8 cellular contexts compared by ENCODE assay signal in the genomic region with DNA sequence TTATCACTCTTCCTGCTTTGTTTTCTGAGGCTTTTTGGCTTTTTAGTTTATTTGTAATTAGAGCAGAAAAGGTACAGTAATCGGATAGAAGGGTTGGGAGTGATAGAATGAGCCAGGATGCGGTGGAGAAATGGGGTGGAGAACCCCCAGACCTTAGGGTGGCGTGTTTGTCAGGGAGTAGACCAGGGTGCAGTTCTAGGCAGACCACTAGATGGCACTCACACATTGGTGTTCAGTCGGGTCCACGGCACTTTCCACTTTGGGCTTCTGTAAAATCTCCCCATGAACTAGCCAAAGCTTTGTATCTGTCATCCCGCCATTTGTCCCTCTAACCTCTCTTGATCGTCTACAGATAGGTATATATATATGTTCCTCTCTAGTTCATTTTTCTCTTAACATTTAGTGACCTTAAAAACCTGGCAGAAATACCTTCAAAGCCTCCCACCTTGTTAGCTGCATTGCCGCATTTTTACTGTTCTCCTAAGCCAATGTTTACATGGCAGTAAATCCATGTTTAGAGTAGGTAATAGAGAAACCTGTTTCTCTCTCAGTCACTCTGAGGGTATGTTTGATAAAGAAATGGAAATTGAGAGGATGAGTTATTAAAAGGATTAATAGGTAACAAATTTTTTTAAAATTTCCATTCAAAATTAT. TPM values are rescaled to one million over a fixed set of nuclear protein-coding genes. Genes with fewer than 3 reads are reported as not detected.
A peak's percentile ranks its signal among the peaks of the same experiment; 100 is the strongest.
DNase-seq lines count a peak whose midpoint lies in the region; ATAC-seq, FAIRE-seq and TF ChIP-seq lines count a peak whose summit lies in the region.

No MANE protein-coding gene starts in this region.

- WGBS in A549 (ENCODE audit: missing lambda C conversion rate) = 5% methylated on average over 8 of the region's 8 CpGs

- peaks cover 49% of the 10 kb centered on the region for H3K4me1 Mint-ChIP-seq in activated CD4-positive, alpha-beta T cell treated with anti-CD3 and anti-CD28 coated beads for 36 hours
- H3K4me1 Mint-ChIP-seq in chondrocyte (ENCODE audit: low read depth) = peaks cover 43% of the 10 kb centered on the region

- no peaks in the 10 kb centered on the region for H3K27me3 Mint-ChIP-seq in activated CD4-positive, alpha-beta T cell treated with anti-CD3 and anti-CD28 coated beads for 36 hours
- H3K27me3 Mint-ChIP-seq in chondrocyte (ENCODE audit: low read depth) = no peaks in the 10 kb centered on the region

- H3K27ac Mint-ChIP-seq in activated CD4-positive, alpha-beta T cell treated with anti-CD3 and anti-CD28 coated beads for 36 hours = peak overlapping the region; percentile 62
- H3K27ac Mint-ChIP-seq in chondrocyte (ENCODE audit: unreplicated experiment) = peak overlapping the region; percentile 33

- DNase-seq in A549 (ENCODE audit: low read depth in 1 of 2, low spot score in 1 of 2) = peak; percentile 47 to 84
- peak; percentile 63 for DNase-seq in NCI-H460 (ENCODE audit: extremely low read depth, low read depth)
- DNase-seq in activated CD4-positive, alpha-beta T cell treated with anti-CD3 and anti-CD28 coated beads for 36 hours = peak; percentile 91
- no peak for DNase-seq in chondrocyte (ENCODE audit: low spot score)
- peak; percentile 73 to 86 for DNase-seq in left colon
- DNase-seq in stimulated activated CD4-positive, alpha-beta T cell treated with anti-CD3 and anti-CD28 coated beads, Interleukin-4, amount 100 ng/mL, for 4 hours = peak; percentile 73 to 78

- peak; percentile 65 to 77; a peak in 5 of 6 replicates for ATAC-seq in A549
- ATAC-seq in GM18873 (IDR thresholded peaks at IDR 0.05; ENCODE audit: low FRiP score, unreplicated experiment) = peak; percentile 58
- ATAC-seq in HG03432 (IDR thresholded peaks at IDR 0.05; ENCODE audit: unreplicated experiment) = peak; percentile 43
- ATAC-seq in activated CD4-positive, alpha-beta T cell treated with anti-CD3 and anti-CD28 coated beads for 36 hours = peak; percentile 73
- peak; percentile 81 for ATAC-seq in left colon

- H3K4me1 ChIP-seq in A549 = peaks cover 29% of the 10 kb centered on the region

- TF ChIP-seq CTCF in A549 (IDR thresholded peaks at IDR 0.05) (peak; percentile 83), chondrocyte (IDR thresholded peaks at IDR 0.05) (peak; percentile 94)

- intact Hi-C loops in activated CD4-positive, alpha-beta T cell treated with anti-CD3 and anti-CD28 coated beads for 36 hours (cut with DNase I, micrococcal nuclease) = loop anchor here (1.0 to 10.0 kb wide), 16 partner anchors 50 to 1469 kb away; a partner anchor contains a TSS
- intact Hi-C loops in left colon (cut with DNase I, micrococcal nuclease) = loop anchor here in 1 of 2 donors (5.0 kb wide), 1 partner anchor 861 kb away; no protein-coding TSS in a partner anchor

- POLR2A ChIA-PET in A549 (lab: Yijun Ruan, JAX) = interaction anchor here (1.7 kb wide), 1 partner anchor 314 kb away, joined by 6 read pairs; no protein-coding TSS in a partner anchor
- POLR2A ChIA-PET in activated CD4-positive, alpha-beta T cell treated with anti-CD3 and anti-CD28 coated beads for 36 hours (lab: Charles Lee) = no interaction called here

- no peak for TF ChIP-seq POLR2A in A549 (IDR thresholded peaks at IDR 0.05; ENCODE audit: low read length)

- H3K4me3 ChIP-seq in A549 = peak overlapping the region; percentile 42

- CTCF ChIA-PET in A549 (lab: Yijun Ruan, JAX) = interaction anchor here (0.6 to 3.0 kb wide), 46 partner anchors 9 to 1589 kb away, joined by 3 to 15 read pairs (median 4); a partner anchor contains a TSS
- CTCF ChIA-PET in activated CD4-positive, alpha-beta T cell treated with anti-CD3 and anti-CD28 coated beads for 36 hours (lab: Charles Lee) = interaction anchor here (0.5 to 3.5 kb wide), 62 partner anchors 8 to 861 kb away, joined by 3 to 19 read pairs (median 3); a partner anchor contains a TSS

- H3K4me3 Mint-ChIP-seq in activated CD4-positive, alpha-beta T cell treated with anti-CD3 and anti-CD28 coated beads for 36 hours = peak overlapping the region; percentile 48
- H3K4me3 Mint-ChIP-seq in chondrocyte (ENCODE audit: unreplicated experiment) = no peak overlapping the region

- no peaks in the 10 kb centered on the region for H3K36me3 Mint-ChIP-seq in activated CD4-positive, alpha-beta T cell treated with anti-CD3 and anti-CD28 coated beads for 36 hours (ENCODE audit: low read depth)
- no peaks in the 10 kb centered on the region for H3K36me3 Mint-ChIP-seq in chondrocyte (ENCODE audit: low read depth)

- H3K27ac ChIP-seq in A549 = peak overlapping the region; percentile 91 to 93

- peak; percentile 82 to 84 for TF ChIP-seq RAD21 in A549 (conservative IDR thresholded peaks at IDR 0.05 in 1 of 2, IDR thresholded peaks at IDR 0.05 in 1 of 2)

- H3K4me2 ChIP-seq in A549 = peak overlapping the region; percentile 93

- no peaks in the 10 kb centered on the region for H3K9me3 Mint-ChIP-seq in activated CD4-positive, alpha-beta T cell treated with anti-CD3 and anti-CD28 coated beads for 36 hours (ENCODE audit: low read depth)
- no peaks in the 10 kb centered on the region for H3K9me3 Mint-ChIP-seq in chondrocyte (ENCODE audit: low read depth)

- no peak for TF ChIP-seq EP300 in A549 (IDR thresholded peaks at IDR 0.05)

- H3K9me3 ChIP-seq in A549 = no peaks in the 10 kb centered on the region

- FAIRE-seq in A549 (lab: Jason Lieb, UNC) = no peak

TF ChIP-seq in A549, 52 proteins besides CTCF, POLR2A, EP300 and RAD21 (continues in another document):
- TF ChIP-seq NPAS2 (CRISPR knock-in tag; IDR thresholded peaks at IDR 0.05; ENCODE audit: borderline replicate concordance) = no peak
- no peak for TF ChIP-seq FOSB (CRISPR knock-in tag; IDR thresholded peaks at IDR 0.05)
- peak; percentile 36; the same call in 1 of the 2 replicates for TF ChIP-seq KDM5A (IDR thresholded peaks at IDR 0.05)
- no peak for TF ChIP-seq POLR2AphosphoS2 (conservative IDR thresholded peaks at IDR 0.05; ENCODE audit: low read length)
- TF ChIP-seq, protein P1, sequence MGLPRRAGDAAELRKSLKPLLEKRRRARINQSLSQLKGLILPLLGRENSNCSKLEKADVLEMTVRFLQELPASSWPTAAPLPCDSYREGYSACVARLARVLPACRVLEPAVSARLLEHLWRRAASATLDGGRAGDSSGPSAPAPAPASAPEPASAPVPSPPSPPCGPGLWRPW (IDR thresholded peaks at IDR 0.05) = no peak
- TF ChIP-seq, protein P2, sequence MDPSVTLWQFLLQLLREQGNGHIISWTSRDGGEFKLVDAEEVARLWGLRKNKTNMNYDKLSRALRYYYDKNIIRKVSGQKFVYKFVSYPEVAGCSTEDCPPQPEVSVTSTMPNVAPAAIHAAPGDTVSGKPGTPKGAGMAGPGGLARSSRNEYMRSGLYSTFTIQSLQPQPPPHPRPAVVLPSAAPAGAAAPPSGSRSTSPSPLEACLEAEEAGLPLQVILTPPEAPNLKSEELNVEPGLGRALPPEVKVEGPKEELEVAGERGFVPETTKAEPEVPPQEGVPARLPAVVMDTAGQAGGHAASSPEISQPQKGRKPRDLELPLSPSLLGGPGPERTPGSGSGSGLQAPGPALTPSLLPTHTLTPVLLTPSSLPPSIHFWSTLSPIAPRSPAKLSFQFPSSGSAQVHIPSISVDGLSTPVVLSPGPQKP (IDR thresholded peaks at IDR 0.05; ENCODE audit: low read depth, low read length) = no peak
- TF ChIP-seq, protein P3, sequence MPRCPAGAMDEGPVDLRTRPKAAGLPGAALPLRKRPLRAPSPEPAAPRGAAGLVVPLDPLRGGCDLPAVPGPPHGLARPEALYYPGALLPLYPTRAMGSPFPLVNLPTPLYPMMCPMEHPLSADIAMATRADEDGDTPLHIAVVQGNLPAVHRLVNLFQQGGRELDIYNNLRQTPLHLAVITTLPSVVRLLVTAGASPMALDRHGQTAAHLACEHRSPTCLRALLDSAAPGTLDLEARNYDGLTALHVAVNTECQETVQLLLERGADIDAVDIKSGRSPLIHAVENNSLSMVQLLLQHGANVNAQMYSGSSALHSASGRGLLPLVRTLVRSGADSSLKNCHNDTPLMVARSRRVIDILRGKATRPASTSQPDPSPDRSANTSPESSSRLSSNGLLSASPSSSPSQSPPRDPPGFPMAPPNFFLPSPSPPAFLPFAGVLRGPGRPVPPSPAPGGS (IDR thresholded peaks at IDR 0.05) = no peak
- TF ChIP-seq, protein P4, sequence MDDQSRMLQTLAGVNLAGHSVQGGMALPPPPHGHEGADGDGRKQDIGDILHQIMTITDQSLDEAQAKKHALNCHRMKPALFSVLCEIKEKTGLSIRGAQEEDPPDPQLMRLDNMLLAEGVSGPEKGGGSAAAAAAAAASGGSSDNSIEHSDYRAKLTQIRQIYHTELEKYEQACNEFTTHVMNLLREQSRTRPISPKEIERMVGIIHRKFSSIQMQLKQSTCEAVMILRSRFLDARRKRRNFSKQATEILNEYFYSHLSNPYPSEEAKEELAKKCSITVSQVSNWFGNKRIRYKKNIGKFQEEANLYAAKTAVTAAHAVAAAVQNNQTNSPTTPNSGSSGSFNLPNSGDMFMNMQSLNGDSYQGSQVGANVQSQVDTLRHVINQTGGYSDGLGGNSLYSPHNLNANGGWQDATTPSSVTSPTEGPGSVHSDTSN (IDR thresholded peaks at IDR 0.05) = no peak
- TF ChIP-seq, protein P5, sequence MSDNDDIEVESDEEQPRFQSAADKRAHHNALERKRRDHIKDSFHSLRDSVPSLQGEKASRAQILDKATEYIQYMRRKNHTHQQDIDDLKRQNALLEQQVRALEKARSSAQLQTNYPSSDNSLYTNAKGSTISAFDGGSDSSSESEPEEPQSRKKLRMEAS (IDR thresholded peaks at IDR 0.05) = no peak
- TF ChIP-seq NFE2L2 (conservative IDR thresholded peaks at IDR 0.05; ENCODE audit: low read length) = no peak
- TF ChIP-seq SMC3 (IDR thresholded peaks at IDR 0.05) = peak; percentile 51; the same call in 2 of the 3 replicates
- no peak for TF ChIP-seq RNF2 (IDR thresholded peaks at IDR 0.05; ENCODE audit: borderline replicate concordance, low read depth)
- no peak for TF ChIP-seq GATA3 (IDR thresholded peaks at IDR 0.05; ENCODE audit: borderline replicate concordance)
- no peak for TF ChIP-seq TP53 (CRISPR knock-in tag; IDR thresholded peaks at IDR 0.05)

RNA-seq across cellular contexts. Expression of a gene that starts 49.7 kb away (rescaled TPM):
- polyA plus RNA-seq in A549 (2011; rRNA removed) = 6.9 and 8.1 TPM in 2 replicates
- 0.89 and 1.6 TPM in 2 replicates for polyA plus RNA-seq in A549 (2012; cell fraction: cytosol; rRNA removed)
- polyA plus RNA-seq in A549 (2012; cell fraction: nucleus; rRNA removed) = 0.54 and 1.2 TPM in 2 replicates
- polyA plus RNA-seq in A549 (2017; fragmentation: RNase III; extraction: RNeasy Plus Mini Kit Qiagen cat#74134 plus additional on column Dnase treatment) = 2.0 to 2.5 TPM (median 2.2 TPM) in 3 replicates
- polyA minus RNA-seq in A549 (2011; rRNA and poly(A)+ RNA removed) = 1.4 and 2.3 TPM in 2 replicates
- 6.3 and 9.1 TPM in 2 replicates for total RNA-seq in NCI-H460 (2014; rRNA removed; shearing (Covaris generic))
- 1.8 and 6.1 TPM in 2 replicates for polyA plus RNA-seq in NCI-H460 (2014; cell fraction: nucleus; rRNA removed)
- total RNA-seq in activated CD4-positive, alpha-beta T cell treated with anti-CD3 and anti-CD28 coated beads for 36 hours = 10 to 100 TPM; 11.3 TPM
- 3.3 to 7.0 TPM (median 3.9 TPM) in 3 replicates for total RNA-seq in chondrocyte
- total RNA-seq in left colon = 10 to 100 TPM; 28.8 to 30.3 TPM
